8 cellular contexts compared by ENCODE assay signal in the genomic region with DNA sequence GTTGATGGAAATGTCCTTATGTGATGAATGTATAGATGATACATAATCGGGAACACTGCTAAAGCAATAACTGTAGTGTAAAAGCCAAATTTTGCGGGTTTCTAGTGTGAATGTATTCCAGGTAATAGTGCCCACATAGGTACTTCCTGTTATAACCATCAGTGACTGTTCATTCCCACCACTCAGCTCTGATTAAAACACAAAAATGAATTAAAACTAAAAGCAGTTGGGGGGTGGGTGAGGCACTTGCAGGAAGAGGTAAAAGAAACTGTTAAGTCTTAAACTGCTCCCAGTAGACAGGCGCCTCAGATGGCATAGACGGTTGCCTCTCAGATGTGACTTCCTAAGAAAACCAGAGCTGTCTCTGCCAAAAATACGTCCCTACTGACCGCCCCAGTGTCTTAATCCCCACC. TPM values are rescaled to one million over a fixed set of nuclear protein-coding genes. Genes with fewer than 3 reads are reported as not detected.
A peak's percentile ranks its signal among the peaks of the same experiment; 100 is the strongest.
DNase-seq lines count a peak whose midpoint lies in the region; ATAC-seq and TF ChIP-seq lines count a peak whose summit lies in the region.

No MANE protein-coding gene starts in this region.

- peak overlapping the region; percentile 90 for H3K4me3 Mint-ChIP-seq in activated naive CD4-positive, alpha-beta T cell treated with anti-CD3 and anti-CD28 coated beads, Interleukin-2, amount 50 U/mL, for 24 hours

- DNase-seq in right cardiac atrium: no peak
- DNase-seq in cardiac septum (ENCODE audit: low spot score): no peak
- DNase-seq in uterus: no peak
- DNase-seq in NCI-H2196 (lab: John Stamatoyannopoulos, UW; ENCODE audit: unreplicated experiment): no peak
- DNase-seq in NCI-H146 (lab: John Stamatoyannopoulos, UW): no peak
- DNase-seq in SK-N-DZ (ENCODE audit: low spot score): no peak

- no peaks in the 10 kb centered on the region for H3K36me3 ChIP-seq in mucosa of rectum (ENCODE audit: control insufficient read depth in 2 of 2, insufficient read depth in 2 of 2, low read length in 2 of 2)
- H3K36me3 ChIP-seq in uterus: no peaks in the 10 kb centered on the region

- H3K9me3 ChIP-seq in right cardiac atrium (ENCODE audit: control insufficient read depth, low read length) (no peaks in the 10 kb centered on the region), mucosa of rectum (ENCODE audit: control insufficient read depth in 2 of 2, low read length in 2 of 2) (no peaks in the 10 kb centered on the region), uterus (no peaks in the 10 kb centered on the region)

- peaks cover 13% of the 10 kb centered on the region for H3K36me3 Mint-ChIP-seq in activated naive CD4-positive, alpha-beta T cell treated with anti-CD3 and anti-CD28 coated beads, Interleukin-2, amount 50 U/mL, for 24 hours

- ATAC-seq in right cardiac atrium: no peak

- TF ChIP-seq CTCF in uterus (IDR thresholded peaks at IDR 0.05): no peak

- H3K27ac ChIP-seq in right cardiac atrium (ENCODE audit: low read length) (peak overlapping the region; percentile 30), mucosa of rectum (ENCODE audit: low read depth in 2 of 2, low read length in 2 of 2) (peak overlapping the region; percentile 94 to 97), uterus (peak overlapping the region; percentile 91 to 94)

- H3K4me1 ChIP-seq in right cardiac atrium (ENCODE audit: control insufficient read depth, insufficient read depth, low read length): no peaks in the 10 kb centered on the region
- peaks cover 3 to 10% of the 10 kb centered on the region in 2 donors for H3K4me1 ChIP-seq in mucosa of rectum (ENCODE audit: control insufficient read depth in 2 of 2, insufficient read depth in 2 of 2, low read length in 2 of 2)
- no peaks in the 10 kb centered on the region for H3K4me1 ChIP-seq in uterus

- H3K27me3 ChIP-seq in right cardiac atrium (ENCODE audit: control insufficient read depth, insufficient read depth) (no peaks in the 10 kb centered on the region), mucosa of rectum (ENCODE audit: control insufficient read depth in 2 of 2, insufficient read depth in 2 of 2, low read length in 2 of 2) (no peaks in the 10 kb centered on the region), uterus (no peaks in the 10 kb centered on the region)

- no peaks in the 10 kb centered on the region for H3K27me3 Mint-ChIP-seq in activated naive CD4-positive, alpha-beta T cell treated with anti-CD3 and anti-CD28 coated beads, Interleukin-2, amount 50 U/mL, for 24 hours

- peak overlapping the region; percentile 91 to 93 for H3K9ac ChIP-seq in mucosa of rectum (ENCODE audit: low read depth in 1 of 2, low read length in 2 of 2)

- intact Hi-C loops in right cardiac atrium (cut with DNase I): no loop called here
- intact Hi-C loops in cardiac septum (cut with DNase I): loop anchor here (2.0 to 10.0 kb wide), 2 partner anchors 25 to 257 kb away; partner anchors contain the start of gene FAH
- intact Hi-C loops in uterus (cut with DNase I; ENCODE audit: low total_unique reads): no loop called here

- no peak for TF ChIP-seq POLR2A in uterus (IDR thresholded peaks at IDR 0.05)

- peaks cover 39% of the 10 kb centered on the region for H3K4me1 Mint-ChIP-seq in activated naive CD4-positive, alpha-beta T cell treated with anti-CD3 and anti-CD28 coated beads, Interleukin-2, amount 50 U/mL, for 24 hours

- peak overlapping the region; percentile 77 for H3K4me3 ChIP-seq in right cardiac atrium (ENCODE audit: low read length)
- peak overlapping the region; percentile 93 to 94 for H3K4me3 ChIP-seq in mucosa of rectum (ENCODE audit: low read length in 2 of 2)
- H3K4me3 ChIP-seq in uterus: peak overlapping the region in 1 of 2 donors; percentile 63

- 81% methylated on average over 6 of the region's 6 CpGs for WGBS in right cardiac atrium

- no peaks in the 10 kb centered on the region for H3K9me3 Mint-ChIP-seq in activated naive CD4-positive, alpha-beta T cell treated with anti-CD3 and anti-CD28 coated beads, Interleukin-2, amount 50 U/mL, for 24 hours

- H3K27ac Mint-ChIP-seq in activated naive CD4-positive, alpha-beta T cell treated with anti-CD3 and anti-CD28 coated beads, Interleukin-2, amount 50 U/mL, for 24 hours: peak overlapping the region; percentile 98

RNA-seq across cellular contexts. Expression of gene MTHFS, which starts 0.9 kb away (rescaled TPM):
- total RNA-seq in right cardiac atrium (10 to 100 TPM; 12.3 to 20.1 (median 16.3) TPM), cardiac septum (16.7 TPM), uterus (10 to 100 TPM in 1 of 4 donors, 1 to 10 TPM in 2, not detected in 1; 1.5 to 22.4 (median 7.4) TPM)
- polyA plus RNA-seq in right cardiac atrium: 35.2 TPM
- polyA plus RNA-seq in SK-N-DZ (2014; cell fraction: cytosol; rRNA removed): 19.9 and 45.5 TPM in 2 replicates
- 3.6 and 24.3 TPM in 2 replicates for polyA plus RNA-seq in SK-N-DZ (2014; cell fraction: nucleus; rRNA removed)

Comparison
In these comparisons a context has a peak if more than half of its experiments do, and no peak if none do; other contexts are left out.
1. H3K27ac ChIP-seq: peak in every context shown above with its lines; median percentile 96 in mucosa of rectum; 92 in uterus; 30 in right cardiac atrium.